In the genomic region with DNA sequence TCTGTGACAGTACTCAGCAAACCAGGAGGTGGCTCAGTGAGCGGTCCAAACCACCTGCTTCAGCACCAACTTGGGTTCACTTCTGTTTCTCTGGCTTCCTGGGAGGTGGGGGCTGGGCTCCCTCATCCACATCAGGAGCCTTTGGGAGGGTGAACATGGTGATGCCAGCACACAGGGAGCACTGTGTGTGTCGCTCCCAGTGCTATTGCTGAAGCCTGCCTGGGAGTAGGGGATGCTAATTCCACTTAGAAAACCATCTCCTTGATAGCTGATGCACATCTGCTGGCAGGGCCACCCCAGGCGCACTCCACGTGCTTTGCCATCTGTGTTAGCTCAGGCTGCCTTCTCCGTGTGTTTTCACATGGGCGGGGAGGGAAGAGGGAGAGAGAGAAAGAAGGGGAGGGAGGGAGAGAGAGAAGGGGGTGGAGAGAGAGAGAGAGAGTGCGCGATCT, we compare ENCODE assay signal across 23 cellular contexts. TPM values are rescaled to one million over a fixed set of nuclear protein-coding genes. Genes with fewer than 3 reads are reported as not detected.
DNase-seq lines count a peak whose midpoint lies in the region; ATAC-seq and TF ChIP-seq lines count a peak whose summit lies in the region.
"Had no signal": no experiment of that assay in that cellular context is flagged by ENCODE, and none has a peak within 500 bp of the region (broad histone marks: within the 10 kb centered on the region; RNA-seq: fewer than 3 reads in every experiment).

No MANE protein-coding gene starts in this region.

- no peak for ATAC-seq in GM19023 (IDR thresholded peaks at IDR 0.05; ENCODE audit: unreplicated experiment)
- ATAC-seq: esophagus mucosa, left cardiac atrium, psoas muscle, upper lobe of right lung had no signal

- H3K27ac ChIP-seq in WERI-Rb-1 (no peak overlapping the region), Peyer's patch (no peak overlapping the region)
- H3K27ac ChIP-seq: BLaER1, HL-60, psoas muscle, upper lobe of right lung had no signal

- no peaks in the 10 kb centered on the region for H3K4me1 ChIP-seq in Peyer's patch
- H3K4me1 ChIP-seq: psoas muscle, upper lobe of right lung had no signal

- no peak for TF ChIP-seq CTCF in WERI-Rb-1 (IDR thresholded peaks at IDR 0.05; ENCODE audit: low read depth, low read length)
- TF ChIP-seq CTCF in Peyer's patch (IDR thresholded peaks at IDR 0.05) = no peak

- no peaks in the 10 kb centered on the region for H3K9me3 ChIP-seq in WERI-Rb-1 (ENCODE audit: severe bottlenecking)
- H3K9me3 ChIP-seq in Peyer's patch = no peaks in the 10 kb centered on the region
- H3K9me3 ChIP-seq: psoas muscle, upper lobe of right lung had no signal

- TF ChIP-seq POLR2A in Peyer's patch (IDR thresholded peaks at IDR 0.05) = no peak

- DNase-seq in NCI-H1417 (lab: John Stamatoyannopoulos, UW) (peak in 2 of 3 experiments; percentile 55 to 81), NCI-H1417 treated with DMSO at 0.1 percent for 48 hours (lab: John Stamatoyannopoulos, UW) (no peak), NCI-H2171 (lab: John Stamatoyannopoulos, UW) (peak; percentile 81), WERI-Rb-1 (peak; percentile 81), occipital lobe (lab: John Stamatoyannopoulos, UW) (peak; percentile 39), Peyer's patch (no peak)
- no peak for DNase-seq in central memory CD4-positive, alpha-beta T cell
- DNase-seq: activated CD4-positive, alpha-beta T cell treated with anti-CD3 and anti-CD28 coated beads, Interleukin-2, amount 10 ng/mL, durations not matched to agents 7 days and 5 days; activated CD8-positive, alpha-beta memory T cell treated with anti-CD3 and anti-CD28 coated beads, Interleukin-2, amount 50 U/mL, for 4 hours; activated effector memory CD4-positive, alpha-beta T cell treated with Interleukin-2 at 50 U/mL for 16 hours; Calu3; IMR-90; left cardiac atrium; NCI-H2081 treated with DMSO at 0.1 percent for 48 hours; psoas muscle; stimulated activated CD4-positive, alpha-beta T cell treated with anti-CD3 and anti-CD28 coated beads, Interleukin-4, amount 100 ng/mL, for 4 hours; upper lobe of right lung had no signal

- H3K4me3 ChIP-seq in WERI-Rb-1 (ENCODE audit: low read depth, low read length) = no peak overlapping the region
- H3K4me3 ChIP-seq in Peyer's patch = no peak overlapping the region
- H3K4me3 ChIP-seq: BLaER1, psoas muscle, upper lobe of right lung had no signal

- H3K27me3 ChIP-seq in WERI-Rb-1 (ENCODE audit: insufficient read depth, low read depth, severe bottlenecking) = no peaks in the 10 kb centered on the region
- no peaks in the 10 kb centered on the region for H3K27me3 ChIP-seq in Peyer's patch
- H3K27me3 ChIP-seq: BLaER1, upper lobe of right lung had no signal

- H3K36me3 ChIP-seq in WERI-Rb-1 (no peaks in the 10 kb centered on the region), Peyer's patch (no peaks in the 10 kb centered on the region)
- H3K36me3 ChIP-seq: BLaER1, upper lobe of right lung had no signal

RNA-seq across cellular contexts. Expression of gene RAMP3, which starts 58.0 kb away (rescaled TPM):
- total RNA-seq in occipital lobe (4.7 TPM), Peyer's patch (10 to 100 TPM in 3 of 4 donors, 1 to 10 TPM in 1; 8.6 to 89.1 (median 20.1) TPM)
- total RNA-seq: A172; activated CD4-positive, alpha-beta T cell treated with anti-CD3 and anti-CD28 coated beads, Interleukin-2, amount 10 ng/mL, durations not matched to agents 7 days and 5 days; bronchial epithelial cell; Calu3; IMR-90 had no signal

Comparison
In these comparisons a context has a peak if more than half of its experiments do, and no peak if none do; other contexts are left out.
1. DNase-seq: peak in NCI-H1417 (2 of 3), NCI-H2171 (single experiment), WERI-Rb-1 (single experiment) and occipital lobe (single experiment); none in NCI-H1417 treated with DMSO at 0.1 percent for 48 hours (single experiment), Peyer's patch (0 of 3) and central memory CD4-positive, alpha-beta T cell (single experiment).